Comparison of ENCODE assay signal across 35 cellular contexts in genomic region chr2:126893606-126894005, GRCh38. TPM values are rescaled to one million over a fixed set of nuclear protein-coding genes. Genes with fewer than 3 reads are reported as not detected.
"Had no signal": no experiment of that assay in that cellular context is flagged by ENCODE, and none has a peak within 500 bp of the region (broad histone marks: within the 10 kb centered on the region; RNA-seq: fewer than 3 reads in every experiment).

No MANE protein-coding gene starts in this region.

- H3K9ac ChIP-seq: parathyroid adenoma had no signal

- H3K27me3 Mint-ChIP-seq: stimulated activated naive CD8-positive, alpha-beta T cell treated with anti-CD3 and anti-CD28 coated beads, Interleukin-15, amount 100 ng/mL, for 72 hours had no signal

- H3K4me3 Mint-ChIP-seq: immature natural killer cell; naive thymus-derived CD8-positive, alpha-beta T cell; nephron; neural crest cell; stimulated activated memory B cell treated with anti-CD40 and anti-IgM and Interleukin-4, amounts not matched to agents 10 μg/mL and 1 μg/mL and 100 μg/mL, for 72 hours; stimulated activated naive CD8-positive, alpha-beta T cell treated with anti-CD3 and anti-CD28 coated beads, Interleukin-15, amount 100 ng/mL, for 72 hours; type B pancreatic cell had no signal

- H3K27ac ChIP-seq: left lung, parathyroid adenoma, right atrium auricular region, right lobe of liver, tibial nerve, uterus had no signal

- H3K27ac Mint-ChIP-seq: immature natural killer cell; naive thymus-derived CD8-positive, alpha-beta T cell; nephron; stimulated activated memory B cell treated with anti-CD40 and anti-IgM and Interleukin-4, amounts not matched to agents 10 μg/mL and 1 μg/mL and 100 μg/mL, for 72 hours; stimulated activated naive CD8-positive, alpha-beta T cell treated with anti-CD3 and anti-CD28 coated beads, Interleukin-15, amount 100 ng/mL, for 72 hours; type B pancreatic cell had no signal

- H3K4me1 ChIP-seq: left lung, parathyroid adenoma, right atrium auricular region, right lobe of liver, tibial nerve, uterus had no signal

- DNase-seq: hypothalamus; immature natural killer cell; left colon; left lung; mesendoderm; midbrain; nucleus accumbens; stimulated activated CD4-positive, alpha-beta T cell treated with anti-CD3 and anti-CD28 coated beads, Interleukin-1b, Interleukin-23, amount 100 ng/mL, for 48 hours; stimulated activated CD4-positive, alpha-beta T cell treated with anti-CD3 and anti-CD28 coated beads, Interleukin-2, amount 100 ng/mL, for 48 hours; stimulated activated CD4-positive, alpha-beta T cell treated with anti-CD3 and anti-CD28 coated beads, Interleukin-4, amount 100 ng/mL, for 4 hours; stimulated activated naive CD4-positive, alpha-beta T cell treated with Interleukin-2 at 50 U/mL for 16 hours; substantia nigra had no signal

- H3K4me3 ChIP-seq: left lung, lung, right atrium auricular region, right lobe of liver, smooth muscle cell, tibial nerve, uterus had no signal

- H3K36me3 ChIP-seq: left lung, right atrium auricular region, right lobe of liver, tibial nerve, uterus had no signal

- H3K27me3 ChIP-seq: left lung, right atrium auricular region, right lobe of liver, tibial nerve, uterus had no signal

- H3K36me3 Mint-ChIP-seq: immature natural killer cell; stimulated activated memory B cell treated with anti-CD40 and anti-IgM and Interleukin-4, amounts not matched to agents 10 μg/mL and 1 μg/mL and 100 μg/mL, for 72 hours; type B pancreatic cell had no signal

- H3K9me3 ChIP-seq: left lung, right atrium auricular region, right lobe of liver, tibial nerve, uterus had no signal

- H3K4me1 Mint-ChIP-seq: immature natural killer cell; neural crest cell; stimulated activated memory B cell treated with anti-CD40 and anti-IgM and Interleukin-4, amounts not matched to agents 10 μg/mL and 1 μg/mL and 100 μg/mL, for 72 hours; stimulated activated naive CD8-positive, alpha-beta T cell treated with anti-CD3 and anti-CD28 coated beads, Interleukin-15, amount 100 ng/mL, for 72 hours had no signal

- H3K9me3 Mint-ChIP-seq: nephron, neural crest cell, type B pancreatic cell had no signal

RNA-seq across cellular contexts. Expression of gene TEX51, which starts 5.1 kb away (rescaled TPM):
- total RNA-seq: kidney; left colon; left lung; liver; lung; mucosa of gallbladder; naive thymus-derived CD8-positive, alpha-beta T cell; neural crest cell; osteoblast; posterior vena cava; pulmonary artery endothelial cell; renal cortical epithelial cell; right atrium auricular region; skeletal muscle tissue; smooth muscle cell; temporal lobe; tibial nerve; ureter; uterus had no signal
- polyA plus RNA-seq: immature natural killer cell; liver; lung; naive thymus-derived CD8-positive, alpha-beta T cell; smooth muscle cell had no signal
